ENCODE assay signal across 1 cellular context in genomic region chr11:95923730-95924413, GRCh38.
A peak's percentile ranks its signal among the peaks of the same experiment; 100 is the strongest.
TF ChIP-seq lines count a peak whose summit lies in the region.

TSS of gene MTMR2 (minus strand) at chr11:95924107. CDS start at chr11:95923954, 153 bp downstream.

TF ChIP-seq in K562, 482 proteins besides CTCF, POLR2A, EP300 and RAD21 (continued from another document):
- TF ChIP-seq ZBTB40 (IDR thresholded peaks at IDR 0.05), result peak; percentile 78
- TF ChIP-seq ZBTB40 (CRISPR knock-in tag; IDR thresholded peaks at IDR 0.05), result no peak
- TF ChIP-seq THAP12 (CRISPR knock-in tag; IDR thresholded peaks at IDR 0.05), result peak; percentile 72
- TF ChIP-seq MYC (IDR thresholded peaks at IDR 0.05; ENCODE audit: low read depth, low read length), result peak; percentile 72; the same call in 1 of the 2 replicates
- TF ChIP-seq MYC (CRISPR knock-in tag; IDR thresholded peaks at IDR 0.05; ENCODE audit: borderline replicate concordance, low read depth), result peak; percentile 64; the same call in 1 of the 2 replicates
- no peak for TF ChIP-seq ZNF23 (CRISPR knock-in tag; IDR thresholded peaks at IDR 0.05)
- no peak for TF ChIP-seq ZNF551 (CRISPR knock-in tag; IDR thresholded peaks at IDR 0.05)
- no peak for TF ChIP-seq ILF3 (IDR thresholded peaks at IDR 0.05; ENCODE audit: borderline replicate concordance)
- TF ChIP-seq NFRKB (IDR thresholded peaks at IDR 0.05; ENCODE audit: low read depth), result peak; percentile 91
- TF ChIP-seq TFAP4 (CRISPR knock-in tag; IDR thresholded peaks at IDR 0.05; ENCODE audit: borderline replicate concordance), result peak; percentile 76; the same call in 1 of the 2 replicates
- TF ChIP-seq PHB2 (IDR thresholded peaks at IDR 0.05; ENCODE audit: low read depth), result 0 out of 2 replicates have a peak, but pooled peaks have one; percentile 15
- peak; percentile 41; the same call in 1 of the 2 replicates for TF ChIP-seq ATF7 (IDR thresholded peaks at IDR 0.05)
- TF ChIP-seq ZNF232 (CRISPR knock-in tag; IDR thresholded peaks at IDR 0.05), result 0 out of 2 replicates have a peak, but pooled peaks have one; percentile 34
- peak; percentile 72; the same call in 1 of the 2 replicates for TF ChIP-seq RB1 (IDR thresholded peaks at IDR 0.05; ENCODE audit: low read depth)
- peak; percentile 34; the same call in 1 of the 2 replicates for TF ChIP-seq SOX6 (IDR thresholded peaks at IDR 0.05)
- TF ChIP-seq TRIM24 (IDR thresholded peaks at IDR 0.05), result no peak
- peak; percentile 75; the same call in 1 of the 2 replicates for TF ChIP-seq HDAC2 (IDR thresholded peaks at IDR 0.05)
- TF ChIP-seq RCOR1 (IDR thresholded peaks at IDR 0.05; ENCODE audit: borderline replicate concordance in 1 of 2, low read depth in 2 of 2, low read length in 2 of 2), result peak in 1 of 2 experiments; percentile 13; a peak in 1 of 4 replicates
- peak; percentile 57 for TF ChIP-seq HCFC1 (IDR thresholded peaks at IDR 0.05; ENCODE audit: low read depth, low read length)
- peak; percentile 68; the same call in 1 of the 2 replicates for TF ChIP-seq ZNF766 (CRISPR knock-in tag; conservative IDR thresholded peaks at IDR 0.05)
- TF ChIP-seq CHD1 (IDR thresholded peaks at IDR 0.05; ENCODE audit: low read length), result peak; percentile 55
- TF ChIP-seq ETV1 (tag; conservative IDR thresholded peaks at IDR 0.05; ENCODE audit: low read depth), result peak; percentile 95
- TF ChIP-seq SAP30 (IDR thresholded peaks at IDR 0.05; ENCODE audit: borderline replicate concordance, insufficient read depth, low read depth, low read length, poor library complexity, severe bottlenecking), result peak; percentile 41
- TF ChIP-seq NRF1 (conservative IDR thresholded peaks at IDR 0.05 in 1 of 2, IDR thresholded peaks at IDR 0.05 in 1 of 2), result peak; percentile 84 to 88
- TF ChIP-seq NR2C2 (CRISPR knock-in tag; IDR thresholded peaks at IDR 0.05), result no peak
- TF ChIP-seq NR2C2 (tag; IDR thresholded peaks at IDR 0.05), result 0 out of 2 replicates have a peak, but pooled peaks have one; percentile 14
- TF ChIP-seq NCOA4 (IDR thresholded peaks at IDR 0.05; ENCODE audit: partially characterized antibody), result no peak
- no peak for TF ChIP-seq SAFB (IDR thresholded peaks at IDR 0.05; ENCODE audit: borderline replicate concordance, low read depth, low read length)
- TF ChIP-seq SRSF9 (IDR thresholded peaks at IDR 0.05; ENCODE audit: borderline replicate concordance, low read depth, low read length), result no peak
- peak; percentile 56; the same call in 1 of the 2 replicates for TF ChIP-seq ZNF395 (CRISPR knock-in tag; IDR thresholded peaks at IDR 0.05)
- TF ChIP-seq ZNF592 (IDR thresholded peaks at IDR 0.05), result peak; percentile 68
- no peak for TF ChIP-seq THRA (IDR thresholded peaks at IDR 0.05)
- peak; percentile 52; the same call in 1 of the 2 replicates for TF ChIP-seq TGIF2 (CRISPR knock-in tag; IDR thresholded peaks at IDR 0.05)
- TF ChIP-seq CREM (IDR thresholded peaks at IDR 0.05; ENCODE audit: low read depth), result peak; percentile 30; the same call in 1 of the 2 replicates
- peak; percentile 97 for TF ChIP-seq PHF8 (IDR thresholded peaks at IDR 0.05; ENCODE audit: borderline replicate concordance, low read length)
- TF ChIP-seq DPF2 (IDR thresholded peaks at IDR 0.05), result peak; percentile 49; the same call in 1 of the 2 replicates
- TF ChIP-seq PHF20 (IDR thresholded peaks at IDR 0.05; ENCODE audit: partially characterized antibody), result peak; percentile 88
- no peak for TF ChIP-seq ZC3H4 (CRISPR knock-in tag; IDR thresholded peaks at IDR 0.05; ENCODE audit: borderline replicate concordance)
